ENCODE assay signal across 1 cellular context in the genomic region with DNA sequence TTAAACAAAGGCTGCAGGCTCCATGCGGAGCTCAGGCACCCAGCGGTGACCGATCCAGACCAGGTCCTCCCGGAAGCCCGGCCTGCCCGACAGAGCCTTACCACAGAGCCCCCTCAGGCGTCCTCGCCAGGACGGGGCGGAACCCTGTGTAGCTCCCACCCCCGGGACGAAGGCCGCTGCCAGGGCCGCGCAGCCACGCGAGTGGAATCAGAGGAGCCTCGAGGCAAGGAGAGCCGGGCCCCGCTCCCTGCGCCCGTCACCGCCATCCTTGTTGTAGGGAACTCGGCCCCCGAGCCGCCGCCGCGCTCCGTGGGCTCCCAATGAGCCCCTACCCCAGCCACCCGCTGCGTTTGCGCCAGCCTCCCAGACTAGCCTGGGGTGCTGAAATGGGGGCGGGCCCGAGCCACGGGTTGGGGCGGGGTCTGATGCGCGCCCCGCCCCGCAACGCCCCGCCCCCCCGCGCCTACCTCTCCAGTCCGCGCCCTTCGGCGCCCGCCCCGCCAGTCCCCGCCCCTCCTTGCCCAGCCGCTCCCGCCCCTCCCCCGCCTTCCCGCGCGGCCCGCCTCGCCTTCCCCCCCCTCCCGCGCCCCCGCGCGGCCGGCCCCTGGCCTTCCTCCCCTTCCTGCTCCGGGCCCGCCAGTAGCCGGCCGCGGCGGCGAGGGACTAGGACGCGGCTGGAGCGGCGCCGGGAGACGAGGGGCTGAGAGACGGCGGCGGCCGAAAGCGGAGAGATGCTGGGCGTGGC.
TF ChIP-seq lines count a peak whose summit lies in the region.

LIMS1 (plus strand) TSS at position 639 of the 745 bp plus-strand sequence; CDS start at position 732, 93 bp downstream.

TF ChIP-seq in K562, 482 proteins besides CTCF, POLR2A, EP300 and RAD21 (continued from another document and continues in another):
- TF ChIP-seq, protein P1, sequence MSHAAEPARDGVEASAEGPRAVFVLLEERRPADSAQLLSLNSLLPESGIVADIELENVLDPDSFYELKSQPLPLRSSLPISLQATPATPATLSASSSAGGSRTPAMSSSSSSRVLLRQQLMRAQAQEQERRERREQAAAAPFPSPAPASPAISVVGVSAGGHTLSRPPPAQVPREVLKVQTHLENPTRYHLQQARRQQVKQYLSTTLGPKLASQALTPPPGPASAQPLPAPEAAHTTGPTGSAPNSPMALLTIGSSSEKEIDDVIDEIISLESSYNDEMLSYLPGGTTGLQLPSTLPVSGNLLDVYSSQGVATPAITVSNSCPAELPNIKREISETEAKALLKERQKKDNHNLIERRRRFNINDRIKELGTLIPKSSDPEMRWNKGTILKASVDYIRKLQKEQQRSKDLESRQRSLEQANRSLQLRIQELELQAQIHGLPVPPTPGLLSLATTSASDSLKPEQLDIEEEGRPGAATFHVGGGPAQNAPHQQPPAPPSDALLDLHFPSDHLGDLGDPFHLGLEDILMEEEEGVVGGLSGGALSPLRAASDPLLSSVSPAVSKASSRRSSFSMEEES (CRISPR knock-in tag; IDR thresholded peaks at IDR 0.05): no peak
- TF ChIP-seq RAD51 (IDR thresholded peaks at IDR 0.05; ENCODE audit: borderline replicate concordance, low read depth) (no peak), NFXL1 (CRISPR knock-in tag; IDR thresholded peaks at IDR 0.05) (no peak), MED1 (CRISPR knock-in tag; IDR thresholded peaks at IDR 0.05; ENCODE audit: borderline replicate concordance) (no peak), HCFC1 (IDR thresholded peaks at IDR 0.05; ENCODE audit: low read depth, low read length) (0 out of 2 replicates have a peak, but pooled peaks have one; percentile 4), TCF7L2 (IDR thresholded peaks at IDR 0.05; ENCODE audit: low read depth, low read length) (no peak), CAMTA2 (CRISPR knock-in tag; conservative IDR thresholded peaks at IDR 0.05) (no peak), CREB3L1 (IDR thresholded peaks at IDR 0.05; ENCODE audit: borderline replicate concordance, low read depth) (0 out of 2 replicates have a peak, but pooled peaks have one; percentile 22), ZNF79 (CRISPR knock-in tag; IDR thresholded peaks at IDR 0.05; ENCODE audit: low read depth) (no peak), FUS (optimal IDR thresholded peaks at IDR 0.05; ENCODE audit: low read depth, low read length) (no peak), PTBP1 (IDR thresholded peaks at IDR 0.05; ENCODE audit: low read depth, low read length) (no peak), KDM1A (IDR thresholded peaks at IDR 0.05) (no peak), ZNF232 (CRISPR knock-in tag; IDR thresholded peaks at IDR 0.05) (no peak), ZNF212 (CRISPR knock-in tag; IDR thresholded peaks at IDR 0.05) (no peak), MAZ (CRISPR knock-in tag; conservative IDR thresholded peaks at IDR 0.05 in 1 of 2, IDR thresholded peaks at IDR 0.05 in 1 of 2) (peak; percentile 68 to 94; a peak in 3 of 4 replicates), MTA2 (IDR thresholded peaks at IDR 0.05; ENCODE audit: low read depth) (no peak), KDM4B (IDR thresholded peaks at IDR 0.05; ENCODE audit: borderline replicate concordance in 2 of 2, low read depth in 1 of 2) (peak in 1 of 2 experiments; percentile 70; a peak in 1 of 4 replicates), E2F8 (IDR thresholded peaks at IDR 0.05; ENCODE audit: low read depth, partially characterized antibody) (no peak)
- TF ChIP-seq, protein P2, sequence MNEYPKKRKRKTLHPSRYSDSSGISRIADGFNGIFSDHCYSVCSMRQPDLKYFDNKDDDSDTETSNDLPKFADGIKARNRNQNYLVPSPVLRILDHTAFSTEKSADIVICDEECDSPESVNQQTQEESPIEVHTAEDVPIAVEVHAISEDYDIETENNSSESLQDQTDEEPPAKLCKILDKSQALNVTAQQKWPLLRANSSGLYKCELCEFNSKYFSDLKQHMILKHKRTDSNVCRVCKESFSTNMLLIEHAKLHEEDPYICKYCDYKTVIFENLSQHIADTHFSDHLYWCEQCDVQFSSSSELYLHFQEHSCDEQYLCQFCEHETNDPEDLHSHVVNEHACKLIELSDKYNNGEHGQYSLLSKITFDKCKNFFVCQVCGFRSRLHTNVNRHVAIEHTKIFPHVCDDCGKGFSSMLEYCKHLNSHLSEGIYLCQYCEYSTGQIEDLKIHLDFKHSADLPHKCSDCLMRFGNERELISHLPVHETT (CRISPR knock-in tag; conservative IDR thresholded peaks at IDR 0.05 in 1 of 2, IDR thresholded peaks at IDR 0.05 in 1 of 2): peak in 1 of 2 experiments; percentile 31; a peak in 1 of 4 replicates
- TF ChIP-seq, protein P3, sequence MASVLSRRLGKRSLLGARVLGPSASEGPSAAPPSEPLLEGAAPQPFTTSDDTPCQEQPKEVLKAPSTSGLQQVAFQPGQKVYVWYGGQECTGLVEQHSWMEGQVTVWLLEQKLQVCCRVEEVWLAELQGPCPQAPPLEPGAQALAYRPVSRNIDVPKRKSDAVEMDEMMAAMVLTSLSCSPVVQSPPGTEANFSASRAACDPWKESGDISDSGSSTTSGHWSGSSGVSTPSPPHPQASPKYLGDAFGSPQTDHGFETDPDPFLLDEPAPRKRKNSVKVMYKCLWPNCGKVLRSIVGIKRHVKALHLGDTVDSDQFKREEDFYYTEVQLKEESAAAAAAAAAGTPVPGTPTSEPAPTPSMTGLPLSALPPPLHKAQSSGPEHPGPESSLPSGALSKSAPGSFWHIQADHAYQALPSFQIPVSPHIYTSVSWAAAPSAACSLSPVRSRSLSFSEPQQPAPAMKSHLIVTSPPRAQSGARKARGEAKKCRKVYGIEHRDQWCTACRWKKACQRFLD (CRISPR knock-in tag; IDR thresholded peaks at IDR 0.05): no peak
- TF ChIP-seq, protein P4, sequence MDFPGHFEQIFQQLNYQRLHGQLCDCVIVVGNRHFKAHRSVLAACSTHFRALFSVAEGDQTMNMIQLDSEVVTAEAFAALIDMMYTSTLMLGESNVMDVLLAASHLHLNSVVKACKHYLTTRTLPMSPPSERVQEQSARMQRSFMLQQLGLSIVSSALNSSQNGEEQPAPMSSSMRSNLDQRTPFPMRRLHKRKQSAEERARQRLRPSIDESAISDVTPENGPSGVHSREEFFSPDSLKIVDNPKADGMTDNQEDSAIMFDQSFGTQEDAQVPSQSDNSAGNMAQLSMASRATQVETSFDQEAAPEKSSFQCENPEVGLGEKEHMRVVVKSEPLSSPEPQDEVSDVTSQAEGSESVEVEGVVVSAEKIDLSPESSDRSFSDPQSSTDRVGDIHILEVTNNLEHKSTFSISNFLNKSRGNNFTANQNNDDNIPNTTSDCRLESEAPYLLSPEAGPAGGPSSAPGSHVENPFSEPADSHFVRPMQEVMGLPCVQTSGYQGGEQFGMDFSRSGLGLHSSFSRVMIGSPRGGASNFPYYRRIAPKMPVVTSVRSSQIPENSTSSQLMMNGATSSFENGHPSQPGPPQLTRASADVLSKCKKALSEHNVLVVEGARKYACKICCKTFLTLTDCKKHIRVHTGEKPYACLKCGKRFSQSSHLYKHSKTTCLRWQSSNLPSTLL (IDR thresholded peaks at IDR 0.05): no peak
- TF ChIP-seq, protein P5, sequence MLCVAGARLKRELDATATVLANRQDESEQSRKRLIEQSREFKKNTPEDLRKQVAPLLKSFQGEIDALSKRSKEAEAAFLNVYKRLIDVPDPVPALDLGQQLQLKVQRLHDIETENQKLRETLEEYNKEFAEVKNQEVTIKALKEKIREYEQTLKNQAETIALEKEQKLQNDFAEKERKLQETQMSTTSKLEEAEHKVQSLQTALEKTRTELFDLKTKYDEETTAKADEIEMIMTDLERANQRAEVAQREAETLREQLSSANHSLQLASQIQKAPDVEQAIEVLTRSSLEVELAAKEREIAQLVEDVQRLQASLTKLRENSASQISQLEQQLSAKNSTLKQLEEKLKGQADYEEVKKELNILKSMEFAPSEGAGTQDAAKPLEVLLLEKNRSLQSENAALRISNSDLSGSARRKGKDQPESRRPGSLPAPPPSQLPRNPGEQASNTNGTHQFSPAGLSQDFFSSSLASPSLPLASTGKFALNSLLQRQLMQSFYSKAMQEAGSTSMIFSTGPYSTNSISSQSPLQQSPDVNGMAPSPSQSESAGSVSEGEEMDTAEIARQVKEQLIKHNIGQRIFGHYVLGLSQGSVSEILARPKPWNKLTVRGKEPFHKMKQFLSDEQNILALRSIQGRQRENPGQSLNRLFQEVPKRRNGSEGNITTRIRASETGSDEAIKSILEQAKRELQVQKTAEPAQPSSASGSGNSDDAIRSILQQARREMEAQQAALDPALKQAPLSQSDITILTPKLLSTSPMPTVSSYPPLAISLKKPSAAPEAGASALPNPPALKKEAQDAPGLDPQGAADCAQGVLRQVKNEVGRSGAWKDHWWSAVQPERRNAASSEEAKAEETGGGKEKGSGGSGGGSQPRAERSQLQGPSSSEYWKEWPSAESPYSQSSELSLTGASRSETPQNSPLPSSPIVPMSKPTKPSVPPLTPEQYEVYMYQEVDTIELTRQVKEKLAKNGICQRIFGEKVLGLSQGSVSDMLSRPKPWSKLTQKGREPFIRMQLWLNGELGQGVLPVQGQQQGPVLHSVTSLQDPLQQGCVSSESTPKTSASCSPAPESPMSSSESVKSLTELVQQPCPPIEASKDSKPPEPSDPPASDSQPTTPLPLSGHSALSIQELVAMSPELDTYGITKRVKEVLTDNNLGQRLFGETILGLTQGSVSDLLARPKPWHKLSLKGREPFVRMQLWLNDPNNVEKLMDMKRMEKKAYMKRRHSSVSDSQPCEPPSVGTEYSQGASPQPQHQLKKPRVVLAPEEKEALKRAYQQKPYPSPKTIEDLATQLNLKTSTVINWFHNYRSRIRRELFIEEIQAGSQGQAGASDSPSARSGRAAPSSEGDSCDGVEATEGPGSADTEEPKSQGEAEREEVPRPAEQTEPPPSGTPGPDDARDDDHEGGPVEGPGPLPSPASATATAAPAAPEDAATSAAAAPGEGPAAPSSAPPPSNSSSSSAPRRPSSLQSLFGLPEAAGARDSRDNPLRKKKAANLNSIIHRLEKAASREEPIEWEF (CRISPR knock-in tag; IDR thresholded peaks at IDR 0.05): no peak
- TF ChIP-seq, protein P6, sequence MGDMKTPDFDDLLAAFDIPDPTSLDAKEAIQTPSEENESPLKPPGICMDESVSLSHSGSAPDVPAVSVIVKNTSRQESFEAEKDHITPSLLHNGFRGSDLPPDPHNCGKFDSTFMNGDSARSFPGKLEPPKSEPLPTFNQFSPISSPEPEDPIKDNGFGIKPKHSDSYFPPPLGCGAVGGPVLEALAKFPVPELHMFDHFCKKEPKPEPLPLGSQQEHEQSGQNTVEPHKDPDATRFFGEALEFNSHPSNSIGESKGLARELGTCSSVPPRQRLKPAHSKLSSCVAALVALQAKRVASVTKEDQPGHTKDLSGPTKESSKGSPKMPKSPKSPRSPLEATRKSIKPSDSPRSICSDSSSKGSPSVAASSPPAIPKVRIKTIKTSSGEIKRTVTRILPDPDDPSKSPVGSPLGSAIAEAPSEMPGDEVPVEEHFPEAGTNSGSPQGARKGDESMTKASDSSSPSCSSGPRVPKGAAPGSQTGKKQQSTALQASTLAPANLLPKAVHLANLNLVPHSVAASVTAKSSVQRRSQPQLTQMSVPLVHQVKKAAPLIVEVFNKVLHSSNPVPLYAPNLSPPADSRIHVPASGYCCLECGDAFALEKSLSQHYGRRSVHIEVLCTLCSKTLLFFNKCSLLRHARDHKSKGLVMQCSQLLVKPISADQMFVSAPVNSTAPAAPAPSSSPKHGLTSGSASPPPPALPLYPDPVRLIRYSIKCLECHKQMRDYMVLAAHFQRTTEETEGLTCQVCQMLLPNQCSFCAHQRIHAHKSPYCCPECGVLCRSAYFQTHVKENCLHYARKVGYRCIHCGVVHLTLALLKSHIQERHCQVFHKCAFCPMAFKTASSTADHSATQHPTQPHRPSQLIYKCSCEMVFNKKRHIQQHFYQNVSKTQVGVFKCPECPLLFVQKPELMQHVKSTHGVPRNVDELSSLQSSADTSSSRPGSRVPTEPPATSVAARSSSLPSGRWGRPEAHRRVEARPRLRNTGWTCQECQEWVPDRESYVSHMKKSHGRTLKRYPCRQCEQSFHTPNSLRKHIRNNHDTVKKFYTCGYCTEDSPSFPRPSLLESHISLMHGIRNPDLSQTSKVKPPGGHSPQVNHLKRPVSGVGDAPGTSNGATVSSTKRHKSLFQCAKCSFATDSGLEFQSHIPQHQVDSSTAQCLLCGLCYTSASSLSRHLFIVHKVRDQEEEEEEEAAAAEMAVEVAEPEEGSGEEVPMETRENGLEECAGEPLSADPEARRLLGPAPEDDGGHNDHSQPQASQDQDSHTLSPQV (IDR thresholded peaks at IDR 0.05): no peak
